ENCODE assay signal across 2 cellular contexts in genomic region chr3:66153961-66154923, GRCh38.
TF ChIP-seq lines count a peak whose summit lies in the region.

No MANE protein-coding gene starts in this region.

TF ChIP-seq in IMR-90, 13 proteins besides CTCF, POLR2A, EP300 and RAD21:
- TF ChIP-seq FOS (IDR thresholded peaks at IDR 0.05; ENCODE audit: low read depth, low read length) (no peak), MXI1 (IDR thresholded peaks at IDR 0.05; ENCODE audit: borderline replicate concordance, low read depth, low read length) (no peak), SMC3 (IDR thresholded peaks at IDR 0.05; ENCODE audit: low read depth, low read length) (no peak), MAFK (IDR thresholded peaks at IDR 0.05; ENCODE audit: low read depth, low read length) (no peak), RFX5 (IDR thresholded peaks at IDR 0.05; ENCODE audit: low read depth, low read length) (no peak), CEBPB (IDR thresholded peaks at IDR 0.05; ENCODE audit: low read depth, low read length) (no peak)

TF ChIP-seq in H1, 55 proteins besides CTCF, POLR2A, EP300 and RAD21:
- TF ChIP-seq E2F6 (IDR thresholded peaks at IDR 0.05) (no peak), YY1 (IDR thresholded peaks at IDR 0.05; ENCODE audit: low read depth, low read length) (no peak), GTF2F1 (IDR thresholded peaks at IDR 0.05; ENCODE audit: borderline replicate concordance, low read depth, low read length) (no peak), SIN3A (conservative IDR thresholded peaks at IDR 0.05 in 1 of 2, IDR thresholded peaks at IDR 0.05 in 1 of 2; ENCODE audit: low read depth in 1 of 2, low read length in 2 of 2) (no peak), FOSL1 (IDR thresholded peaks at IDR 0.05; ENCODE audit: insufficient read depth, low read depth, low read length) (no peak), TEAD4 (IDR thresholded peaks at IDR 0.05; ENCODE audit: low read depth, low read length) (no peak), SIRT6 (IDR thresholded peaks at IDR 0.05; ENCODE audit: low read length) (no peak), KDM5A (IDR thresholded peaks at IDR 0.05; ENCODE audit: low read length) (no peak)
- TF ChIP-seq, protein P1, sequence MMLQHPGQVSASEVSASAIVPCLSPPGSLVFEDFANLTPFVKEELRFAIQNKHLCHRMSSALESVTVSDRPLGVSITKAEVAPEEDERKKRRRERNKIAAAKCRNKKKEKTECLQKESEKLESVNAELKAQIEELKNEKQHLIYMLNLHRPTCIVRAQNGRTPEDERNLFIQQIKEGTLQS (IDR thresholded peaks at IDR 0.05; ENCODE audit: insufficient read depth, low read depth, low read length), result no peak
